In genomic region chr17:53516643-53517042, GRCh38 we compare ENCODE assay signal across 14 cellular contexts.
DNase-seq lines count a peak whose midpoint lies in the region; ATAC-seq and TF ChIP-seq lines count a peak whose summit lies in the region.
"Had no signal": no experiment of that assay in that cellular context is flagged by ENCODE, and none has a peak within 500 bp of the region (broad histone marks: within the 10 kb centered on the region; RNA-seq: fewer than 3 reads in every experiment).

No MANE protein-coding gene starts in this region.

- no peak overlapping the region for H2AFZ ChIP-seq in smooth muscle cell (ENCODE audit: low read depth)

- no peaks in the 10 kb centered on the region for H3K79me2 ChIP-seq in smooth muscle cell (ENCODE audit: low read depth)

- H3K9ac ChIP-seq in smooth muscle cell (ENCODE audit: low read depth), result no peak overlapping the region

- TF ChIP-seq CTCF in RWPE2 (IDR thresholded peaks at IDR 0.05; ENCODE audit: poor library complexity, severe bottlenecking) (peak; percentile 55), smooth muscle cell (IDR thresholded peaks at IDR 0.05; ENCODE audit: borderline replicate concordance, insufficient read depth, poor library complexity, severe bottlenecking) (peak; percentile 19), Peyer's patch (IDR thresholded peaks at IDR 0.05) (no peak)

- H3K4me3 ChIP-seq in RWPE2 (ENCODE audit: severe bottlenecking), result no peak overlapping the region
- H3K4me3 ChIP-seq in smooth muscle cell, result no peak overlapping the region
- H3K4me3 ChIP-seq in Peyer's patch, result no peak overlapping the region

- H3K27me3 ChIP-seq in RWPE2 (ENCODE audit: insufficient read depth, poor library complexity, severe bottlenecking), result peaks cover 6% of the 10 kb centered on the region
- no peaks in the 10 kb centered on the region for H3K27me3 ChIP-seq in smooth muscle cell (ENCODE audit: low read depth)
- no peaks in the 10 kb centered on the region for H3K27me3 ChIP-seq in Peyer's patch

- no peaks in the 10 kb centered on the region for H3F3A ChIP-seq in smooth muscle cell (ENCODE audit: low read depth)

- WGBS in smooth muscle cell (ENCODE audit: low lambda C conversion rate), result 42% methylated on average over 3 of the region's 3 CpGs

- ATAC-seq in RWPE2 (ENCODE audit: low read depth) (peak; percentile 57; the same call in 1 of the 3 replicates), GM19463 (IDR thresholded peaks at IDR 0.05; ENCODE audit: unreplicated experiment) (no peak)
- ATAC-seq: stimulated activated memory B cell treated with anti-CD40 and anti-IgM and Interleukin-4, amounts not matched to agents 10 μg/mL and 1 μg/mL and 100 μg/mL, for 72 hours had no signal

- H3K4me2 ChIP-seq in smooth muscle cell, result no peak overlapping the region

- no peak overlapping the region for H3K27ac ChIP-seq in RWPE2 (ENCODE audit: poor library complexity, severe bottlenecking)
- no peak overlapping the region for H3K27ac ChIP-seq in smooth muscle cell (ENCODE audit: low read depth)
- H3K27ac ChIP-seq in Peyer's patch, result no peak overlapping the region

- no peaks in the 10 kb centered on the region for H3K36me3 ChIP-seq in RWPE2 (ENCODE audit: low read depth)
- H3K36me3 ChIP-seq in smooth muscle cell (ENCODE audit: low read depth), result no peaks in the 10 kb centered on the region
- no peaks in the 10 kb centered on the region for H3K36me3 ChIP-seq in Peyer's patch

- peaks cover 2% of the 10 kb centered on the region for H3K9me3 ChIP-seq in RWPE2 (ENCODE audit: severe bottlenecking)
- no peaks in the 10 kb centered on the region for H3K9me3 ChIP-seq in smooth muscle cell (replicated peaks; ENCODE audit: low read depth)
- H3K9me3 ChIP-seq in Peyer's patch, result no peaks in the 10 kb centered on the region

- DNase-seq in NCI-H524 (lab: John Stamatoyannopoulos, UW), result peak; percentile 16 to 60
- no peak for DNase-seq in NCI-H524 treated with DMSO at 0.1 percent for 48 hours (lab: John Stamatoyannopoulos, UW)
- DNase-seq in RWPE2 (ENCODE audit: low spot score), result no peak
- peak; percentile 23 for DNase-seq in foreskin melanocyte
- DNase-seq in smooth muscle cell (lab: John Stamatoyannopoulos, UW; ENCODE audit: unreplicated experiment), result no peak
- no peak for DNase-seq in NCI-H2196 treated with DMSO at 0.1 percent for 48 hours (lab: John Stamatoyannopoulos, UW; ENCODE audit: unreplicated experiment)
- no peak for DNase-seq in Peyer's patch
- DNase-seq: GDM1; naive B cell; NCI-H510A treated with DMSO at 0.1 percent for 48 hours; stimulated activated CD4-positive, alpha-beta T cell treated with anti-CD3 and anti-CD28 coated beads, Interleukin-15, amount 100 ng/mL, for 24 hours; T-helper 1 cell had no signal

- no peaks in the 10 kb centered on the region for H4K20me1 ChIP-seq in smooth muscle cell (ENCODE audit: low read depth)

- TF ChIP-seq POLR2A in Peyer's patch (IDR thresholded peaks at IDR 0.05), result no peak

- H3K4me1 ChIP-seq in RWPE2 (ENCODE audit: insufficient read depth, poor library complexity, severe bottlenecking) (no peaks in the 10 kb centered on the region), smooth muscle cell (ENCODE audit: low read depth) (no peaks in the 10 kb centered on the region), Peyer's patch (no peaks in the 10 kb centered on the region)

Comparison
In these comparisons a context has a peak if more than half of its experiments do, and no peak if none do; other contexts are left out.
1. DNase-seq: peak in NCI-H524 (2 of 2) and foreskin melanocyte (single experiment); none in NCI-H524 treated with DMSO at 0.1 percent for 48 hours (single experiment), RWPE2 (single experiment), smooth muscle cell (single experiment), NCI-H2196 treated with DMSO at 0.1 percent for 48 hours (single experiment) and Peyer's patch (0 of 3).
2. CTCF ChIP-seq: peak in RWPE2 (single experiment) and smooth muscle cell (single experiment); none in Peyer's patch (0 of 6).